In the genomic region with DNA sequence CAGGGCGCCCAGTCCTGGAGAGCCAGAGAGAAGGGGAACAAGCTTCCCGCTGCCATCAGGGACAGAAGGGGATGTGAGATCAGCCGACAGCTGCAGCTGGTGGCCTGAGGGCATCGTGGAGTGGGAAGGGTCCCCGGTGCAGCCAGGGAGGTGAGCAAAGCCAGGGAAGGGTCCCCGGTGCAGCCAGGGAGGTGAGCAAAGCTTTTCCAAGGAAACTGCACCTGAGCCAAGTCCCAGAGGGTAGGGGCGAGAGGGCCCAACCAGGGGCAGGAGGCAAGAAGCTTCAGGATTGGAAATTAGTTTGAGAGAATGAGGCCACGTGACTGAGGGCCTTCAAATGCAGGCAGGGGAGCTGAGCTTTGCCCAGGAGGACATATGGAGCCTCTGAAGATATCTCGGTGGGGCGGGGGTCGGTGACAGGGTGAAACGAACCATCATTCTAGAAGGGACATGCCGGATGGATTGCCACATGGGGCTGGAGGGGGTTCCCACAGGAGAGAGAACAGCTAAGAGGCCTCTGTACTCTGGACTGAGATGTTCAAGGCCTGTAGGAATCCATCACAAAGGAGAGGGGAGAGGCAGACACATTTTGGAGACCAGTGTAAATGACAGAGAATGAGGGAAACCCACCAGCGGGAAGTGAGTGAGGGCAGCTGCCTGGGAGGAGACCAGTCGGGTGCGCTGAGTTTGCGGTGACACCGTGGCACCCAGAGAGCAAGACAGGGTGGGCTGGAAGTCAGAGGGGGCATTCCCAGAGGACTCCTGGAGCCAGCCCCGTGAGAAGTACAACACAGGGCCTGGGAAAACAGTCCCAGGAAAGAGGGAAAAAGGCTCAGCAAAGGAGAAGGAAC, we compare ENCODE assay signal across 12 cellular contexts. TPM values are rescaled to one million over a fixed set of nuclear protein-coding genes. Genes with fewer than 3 reads are reported as not detected.
DNase-seq lines count a peak whose midpoint lies in the region; ATAC-seq and TF ChIP-seq lines count a peak whose summit lies in the region.
"Had no signal": no experiment of that assay in that cellular context is flagged by ENCODE, and none has a peak within 500 bp of the region (broad histone marks: within the 10 kb centered on the region; RNA-seq: fewer than 3 reads in every experiment).

No MANE protein-coding gene starts in this region.

- H3K27ac Mint-ChIP-seq in activated B cell treated with CpG ODN at 0.5 μM for 24 hours: no peak overlapping the region

- H3K4me2 ChIP-seq in mesendoderm (ENCODE audit: low read length): no peak overlapping the region

- no peak for DNase-seq in left ventricle myocardium inferior
- DNase-seq in Right ventricle myocardium inferior (ENCODE audit: missing footprints): no peak
- no peak for DNase-seq in activated B cell treated with CpG ODN at 0.5 μM for 24 hours
- no peak for DNase-seq in stomach
- no peak for DNase-seq in stimulated activated CD4-positive, alpha-beta T cell treated with anti-CD3 and anti-CD28 coated beads, Interleukin-12 subunit alpha, Interleukin-12 subunit beta, amount 100 ng/mL, for 4 hours
- DNase-seq in mesendoderm: no peak
- DNase-seq: activated CD4-positive, CD25-positive, alpha-beta regulatory T cell treated with anti-CD3 and anti-CD28 coated beads, Interleukin-2, amount 50 U/mL, for 72 hours; amygdala; effector memory CD4-positive, alpha-beta T cell had no signal

- no peak overlapping the region for H3K18ac ChIP-seq in mesendoderm (ENCODE audit: low read length)

- H2BK5ac ChIP-seq in mesendoderm (ENCODE audit: low read length): no peak overlapping the region

- no peak overlapping the region for H4K8ac ChIP-seq in mesendoderm (ENCODE audit: low read depth, low read length)

- no peaks in the 10 kb centered on the region for H3K9me3 Mint-ChIP-seq in activated B cell treated with CpG ODN at 0.5 μM for 24 hours

- no peaks in the 10 kb centered on the region for H3K36me3 Mint-ChIP-seq in activated B cell treated with CpG ODN at 0.5 μM for 24 hours (ENCODE audit: low read depth)

- POLR2A ChIA-PET in activated B cell treated with CpG ODN at 0.5 μM for 24 hours (lab: Charles Lee): interaction anchor here (0.6 kb wide), 1 partner anchor 46 kb away, joined by 3 read pairs; no protein-coding TSS in a partner anchor

- no peak overlapping the region for H3K9ac ChIP-seq in mesendoderm (ENCODE audit: low read length)

- peaks cover 21% of the 10 kb centered on the region for H3K27me3 Mint-ChIP-seq in activated B cell treated with CpG ODN at 0.5 μM for 24 hours

- no peak overlapping the region for H2BK15ac ChIP-seq in mesendoderm (replicated peaks; ENCODE audit: low read depth)

- H3K4me1 ChIP-seq in left ventricle myocardium inferior (peaks cover 44% of the 10 kb centered on the region), stomach (peaks cover 15 to 29% (median 21%) of the 10 kb centered on the region in 4 donors), mesendoderm (ENCODE audit: control insufficient read depth, low read depth, low read length) (no peaks in the 10 kb centered on the region)

- no peak overlapping the region for H2AK5ac ChIP-seq in mesendoderm (ENCODE audit: low read length)

- H3K4me3 ChIP-seq in left ventricle myocardium inferior: peak overlapping the region; percentile 69
- peak overlapping the region; percentile 11; the same call in 1 of the 2 replicates for H3K4me3 ChIP-seq in iPS-18c (ENCODE audit: insufficient read depth, low read depth, low read length)
- no peak overlapping the region for H3K4me3 ChIP-seq in stomach
- H3K4me3 ChIP-seq in mesendoderm (ENCODE audit: low read length): no peak overlapping the region

- H3K27me3 ChIP-seq in left ventricle myocardium inferior (ENCODE audit: low read depth) (peaks cover 27% of the 10 kb centered on the region), stomach (peaks cover 0 to 34% (median 0%) of the 10 kb centered on the region in 3 donors), mesendoderm (ENCODE audit: insufficient read depth, low read length, poor library complexity) (peaks cover 6% of the 10 kb centered on the region)

- H4K5ac ChIP-seq in mesendoderm (ENCODE audit: low read length): no peak overlapping the region

- 78 to 89% (median 85%) methylated on average over 19 of the region's 19 CpGs for WGBS in stomach, 5 donors
- no CpG with 5 or more reads among the region's 19 CpGs for whole genome bisulfite sequencing in mesendoderm (ENCODE audit: extremely low coverage, insufficient coverage, low lambda C conversion rate)

- no peak overlapping the region for H3K4ac ChIP-seq in mesendoderm (ENCODE audit: low read depth, low read length)

- TF ChIP-seq CTCF in left ventricle myocardium inferior (IDR thresholded peaks at IDR 0.05; ENCODE audit: borderline replicate concordance) (no peak), activated B cell treated with CpG ODN at 0.5 μM for 24 hours (IDR thresholded peaks at IDR 0.05) (no peak), stomach (IDR thresholded peaks at IDR 0.05) (no peak)

- CTCF ChIA-PET in activated B cell treated with CpG ODN at 0.5 μM for 24 hours (lab: Charles Lee): no interaction called here

- no peaks in the 10 kb centered on the region for H3K36me3 ChIP-seq in left ventricle myocardium inferior
- H3K36me3 ChIP-seq in stomach: no peaks in the 10 kb centered on the region
- no peaks in the 10 kb centered on the region for H3K36me3 ChIP-seq in mesendoderm (ENCODE audit: control insufficient read depth, insufficient read depth, low read length)

- intact Hi-C loops in left ventricle myocardium inferior (cut with micrococcal nuclease): no loop called here
- intact Hi-C loops in Right ventricle myocardium inferior (cut with DNase I): loop anchor here (2.0 kb wide), 1 partner anchor 51 kb away; no protein-coding TSS in a partner anchor
- intact Hi-C loops in activated B cell treated with CpG ODN at 0.5 μM for 24 hours (cut with micrococcal nuclease): no loop called here
- intact Hi-C loops in stomach (cut with DNase I; ENCODE audit: low total_unique reads): no loop called here

- TF ChIP-seq POLR2A in stomach (IDR thresholded peaks at IDR 0.05): no peak

- H3K9me3 ChIP-seq in left ventricle myocardium inferior (replicated peaks): no peaks in the 10 kb centered on the region
- no peaks in the 10 kb centered on the region for H3K9me3 ChIP-seq in iPS-18c (ENCODE audit: control insufficient read depth, insufficient read depth, low read length)
- no peaks in the 10 kb centered on the region for H3K9me3 ChIP-seq in stomach

- no peak overlapping the region for H3K56ac ChIP-seq in mesendoderm (ENCODE audit: low read length)

- H3K27ac ChIP-seq in left ventricle myocardium inferior (replicated peaks): peak overlapping the region; percentile 91
- peak overlapping the region in 3 of 5 donors; percentile 42 to 88 (median 81) for H3K27ac ChIP-seq in stomach
- H3K27ac ChIP-seq in mesendoderm (ENCODE audit: low read depth, low read length): no peak overlapping the region
- H3K27ac ChIP-seq: RWPE1 had no signal

- H3K79me1 ChIP-seq in mesendoderm (ENCODE audit: low read length): no peaks in the 10 kb centered on the region

- peak overlapping the region; percentile 71 for H3K4me3 Mint-ChIP-seq in activated B cell treated with CpG ODN at 0.5 μM for 24 hours

- no peak overlapping the region for H2BK120ac ChIP-seq in mesendoderm (ENCODE audit: low read depth, low read length)

- peaks cover 18% of the 10 kb centered on the region for H3K4me1 Mint-ChIP-seq in activated B cell treated with CpG ODN at 0.5 μM for 24 hours

- no peaks in the 10 kb centered on the region for H3K79me2 ChIP-seq in mesendoderm (ENCODE audit: control insufficient read depth, insufficient read depth, low read length)

- H3K23ac ChIP-seq in mesendoderm (ENCODE audit: low read length): no peak overlapping the region

- no peak for ATAC-seq in Right ventricle myocardium inferior
- ATAC-seq in activated B cell treated with CpG ODN at 0.5 μM for 24 hours (ENCODE audit: low read depth): no peak
- ATAC-seq in esophagus mucosa: no peak

- TF ChIP-seq EP300 in stomach (IDR thresholded peaks at IDR 0.05): no peak

RNA-seq across cellular contexts. Expression of gene RPH3AL, which starts 31.4 kb away (rescaled TPM):
- total RNA-seq in left ventricle myocardium inferior: 4.0 TPM
- total RNA-seq in Right ventricle myocardium inferior: 3.6 TPM
- total RNA-seq in activated B cell treated with CpG ODN at 0.5 μM for 24 hours: 5.2 and 6.0 TPM in 2 replicates
- 10 to 100 TPM in 3 of 5 donors, 1 to 10 TPM in 2; 4.9 to 38.5 (median 16.0) TPM for total RNA-seq in stomach
- polyA plus RNA-seq in stomach: 10 to 100 TPM in 2 of 3 donors, 1 to 10 TPM in 1; 5.1 to 20.0 (median 18.9) TPM
- 4.5 TPM for polyA plus RNA-seq in mesendoderm (2013, experiment 1 of 2)
- polyA plus RNA-seq in mesendoderm (2013, experiment 2 of 2): 4.8 TPM
- total RNA-seq in esophagus mucosa: 10.0 TPM

Comparison
In these comparisons a context has a peak if more than half of its experiments do, and no peak if none do; other contexts are left out.
1. H3K4me3 ChIP-seq: peak in left ventricle myocardium inferior (single experiment) and iPS-18c (single experiment); none in stomach (0 of 4) and mesendoderm (single experiment).